Comparison of ENCODE assay signal across 8 cellular contexts in the genomic region with DNA sequence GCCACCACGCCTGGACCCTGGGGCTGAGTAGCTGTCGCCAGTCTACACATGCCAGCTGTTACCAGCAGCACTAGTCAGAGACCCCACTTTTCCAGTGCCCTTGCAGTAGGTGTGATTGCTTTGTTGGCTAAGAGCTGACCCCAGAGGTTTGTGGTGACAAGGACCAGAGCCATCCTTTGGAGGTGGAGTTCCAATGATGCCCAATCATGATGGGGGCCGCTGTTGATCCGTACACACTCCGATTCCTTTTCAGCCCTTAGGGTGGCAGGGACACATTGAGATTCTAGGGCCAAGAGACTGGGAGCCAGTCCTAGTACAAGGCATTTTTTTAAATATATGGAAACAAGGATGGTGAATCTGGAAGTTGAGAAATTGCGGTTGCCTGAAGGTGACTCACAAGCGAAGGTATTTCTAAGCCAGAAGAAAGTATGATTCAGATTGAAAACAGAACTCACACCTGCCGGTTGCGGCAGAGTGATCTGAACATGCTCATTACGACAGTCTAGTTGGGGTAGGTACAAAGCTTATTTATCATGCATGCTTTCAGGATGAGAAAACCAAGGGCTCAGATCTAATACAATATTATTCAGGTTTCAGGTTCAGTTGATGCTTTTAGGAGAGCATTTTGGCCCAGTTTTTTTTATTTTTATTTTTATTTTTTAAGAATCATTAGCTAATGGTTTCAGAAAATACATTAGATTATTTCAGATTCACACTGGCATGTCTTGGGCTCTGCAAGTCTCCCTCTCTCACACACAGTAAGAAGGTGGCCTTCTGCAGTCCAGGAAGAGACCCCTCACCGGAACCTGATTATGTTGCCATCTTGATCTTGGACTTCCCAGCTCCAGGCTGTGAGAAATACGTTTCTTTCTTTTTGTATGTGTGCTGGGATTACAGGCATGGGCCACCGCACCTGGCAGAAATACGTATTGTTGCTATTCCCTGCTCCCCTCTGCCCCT. TPM values are rescaled to one million over a fixed set of nuclear protein-coding genes. Genes with fewer than 3 reads are reported as not detected.
DNase-seq lines count a peak whose midpoint lies in the region; ATAC-seq lines count a peak whose summit lies in the region.

No MANE protein-coding gene starts in this region.

- intact Hi-C loops in left colon (cut with DNase I, micrococcal nuclease), result no loop called here

- DNase-seq in NCI-H226 (peak; percentile 82), kidney glomerular epithelial cell (lab: John Stamatoyannopoulos, UW) (peak; percentile 78), NOMO-1 treated with dmso at 0.1 percent for 144 hours (lab: John Stamatoyannopoulos, UW; ENCODE audit: unreplicated experiment) (no peak), NCI-H69 (lab: John Stamatoyannopoulos, UW) (no peak), NCI-H510A (lab: John Stamatoyannopoulos, UW) (no peak), left colon (no peak)

- ATAC-seq in GM18867 (IDR thresholded peaks at IDR 0.05; ENCODE audit: unreplicated experiment) (peak; percentile 96), HG02571 (IDR thresholded peaks at IDR 0.05; ENCODE audit: unreplicated experiment) (peak; percentile 92), left colon (no peak)

RNA-seq across cellular contexts. Expression of a gene that starts 43.4 kb away (rescaled TPM):
- 10 to 100 TPM in 1 of 2 donors, 1 to 10 TPM in 1; 8.1 to 10.1 TPM for total RNA-seq in left colon

Comparison
In these comparisons a context has a peak if more than half of its experiments do, and no peak if none do; other contexts are left out.
1. DNase-seq: peak in NCI-H226 (single experiment) and kidney glomerular epithelial cell (single experiment); none in NOMO-1 treated with dmso at 0.1 percent for 144 hours (single experiment), NCI-H69 (single experiment), NCI-H510A (single experiment) and left colon (0 of 2).